17 cellular contexts compared by ENCODE assay signal in the genomic region with DNA sequence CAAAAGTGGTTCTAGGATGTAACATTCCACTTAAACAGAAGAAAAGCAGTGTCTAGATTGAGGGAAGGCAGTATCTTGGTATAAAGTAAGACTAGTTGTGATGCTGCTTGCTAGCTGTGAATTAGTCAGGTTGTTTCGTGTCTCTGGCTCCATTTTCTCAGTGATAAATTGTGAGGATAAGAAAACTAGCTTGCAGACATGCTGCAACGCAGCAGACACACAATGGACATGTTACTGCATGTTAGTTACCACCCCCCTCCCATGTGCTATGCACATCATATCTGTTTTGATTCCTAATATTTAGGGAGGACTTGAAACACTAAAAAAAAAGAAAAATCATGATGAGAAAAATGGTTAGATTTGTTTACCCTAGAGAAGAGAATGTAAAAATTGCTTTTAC.
"Had no signal": no experiment of that assay in that cellular context is flagged by ENCODE, and none has a peak within 500 bp of the region (broad histone marks: within the 10 kb centered on the region; RNA-seq: fewer than 3 reads in every experiment).

No MANE protein-coding gene starts in this region.

- DNase-seq: activated CD4-positive, alpha-beta T cell treated with anti-CD3 and anti-CD28 coated beads, Interleukin-2, amount 10 ng/mL, durations not matched to agents 7 days and 5 days; activated CD4-positive, CD25-positive, alpha-beta regulatory T cell; activated CD8-positive, alpha-beta memory T cell treated with anti-CD3 and anti-CD28 coated beads, Interleukin-2, amount 50 U/mL, for 48 hours; amniotic stem cell; body of pancreas; cortex of kidney; effector CD4-positive, alpha-beta T cell; foreskin fibroblast; hypothalamus; midbrain; pancreas; sigmoid colon; stimulated activated CD4-positive, alpha-beta T cell treated with anti-CD3 and anti-CD28 coated beads, Interleukin-2, amount 100 ng/mL, for 24 hours; thyroid gland; uterus had no signal

- H3K36me3 ChIP-seq: pancreas, sigmoid colon, thyroid gland, uterus had no signal

- H3K27ac ChIP-seq: body of pancreas, pancreas, sigmoid colon, thyroid gland, uterus had no signal

- H3K4me3 Mint-ChIP-seq: activated CD4-positive, alpha-beta T cell treated with anti-CD3 and anti-CD28 coated beads, Interleukin-2, amount 10 ng/mL, durations not matched to agents 7 days and 5 days had no signal

- H3K9me3 Mint-ChIP-seq: activated CD4-positive, alpha-beta T cell treated with anti-CD3 and anti-CD28 coated beads, Interleukin-2, amount 10 ng/mL, durations not matched to agents 7 days and 5 days; activated T-helper 2 cell treated with anti-CD3 and anti-CD28 coated beads, Interferon-gamma antibody, Interleukin-2, Interleukin-4, amounts not matched to agents 10 μg/mL and 5 μg/mL and 100 μg/mL, durations not matched to agents 14 hours and 24 hours and 36 hours had no signal

- H3K27me3 ChIP-seq: body of pancreas, pancreas, sigmoid colon, thyroid gland, uterus had no signal

- H3K4me3 ChIP-seq: body of pancreas, pancreas, sigmoid colon, thyroid gland, uterus had no signal

- H3K9me3 ChIP-seq: body of pancreas, pancreas, sigmoid colon, thyroid gland, uterus had no signal

- H3K27me3 Mint-ChIP-seq: activated CD4-positive, alpha-beta T cell treated with anti-CD3 and anti-CD28 coated beads, Interleukin-2, amount 10 ng/mL, durations not matched to agents 7 days and 5 days; activated naive CD8-positive, alpha-beta T cell had no signal

- H3K27ac Mint-ChIP-seq: activated CD4-positive, alpha-beta T cell treated with anti-CD3 and anti-CD28 coated beads, Interleukin-2, amount 10 ng/mL, durations not matched to agents 7 days and 5 days; activated naive CD8-positive, alpha-beta T cell; activated T-helper 2 cell treated with anti-CD3 and anti-CD28 coated beads, Interferon-gamma antibody, Interleukin-2, Interleukin-4, amounts not matched to agents 10 μg/mL and 5 μg/mL and 100 μg/mL, durations not matched to agents 14 hours and 24 hours and 36 hours had no signal

- H3K36me3 Mint-ChIP-seq: activated naive CD8-positive, alpha-beta T cell had no signal

- ATAC-seq: body of pancreas, pancreas had no signal
